ENCODE assay signal across 13 cellular contexts in genomic region chr3:111882799-111883198, GRCh38. TPM values are rescaled to one million over a fixed set of nuclear protein-coding genes. Genes with fewer than 3 reads are reported as not detected.
DNase-seq lines count a peak whose midpoint lies in the region; ATAC-seq, FAIRE-seq and TF ChIP-seq lines count a peak whose summit lies in the region.
"Had no signal": no experiment of that assay in that cellular context is flagged by ENCODE, and none has a peak within 500 bp of the region (broad histone marks: within the 10 kb centered on the region; RNA-seq: fewer than 3 reads in every experiment).

No MANE protein-coding gene starts in this region.

- H3K9me3 ChIP-seq in mucosa of descending colon, result peaks cover 11% of the 10 kb centered on the region

- peak overlapping the region in 1 of 2 donors; percentile 68 for H3K27ac Mint-ChIP-seq in effector memory CD8-positive, alpha-beta T cell
- H3K27ac Mint-ChIP-seq: activated T-helper 1 cell treated with anti-CD3 and anti-CD28 coated beads, Interleukin-12 subunit alpha, Interleukin-12 subunit beta, Interleukin-2, Interleukin-4 antibody, amounts not matched to agents 30 ng/mL and 10 ng/mL and 1 ng/mL, durations not matched to agents 14 hours and 24 hours and 36 hours; H9 had no signal

- no peaks in the 10 kb centered on the region for H3K36me3 ChIP-seq in mucosa of descending colon (ENCODE audit: low read depth)

- no peak for TF ChIP-seq POLR2A in GM12892 (IDR thresholded peaks at IDR 0.05; ENCODE audit: low read depth, low read length)

- no peaks in the 10 kb centered on the region for H3K4me1 ChIP-seq in mucosa of descending colon (ENCODE audit: low read depth)

- H3K4me1 Mint-ChIP-seq in effector memory CD8-positive, alpha-beta T cell (ENCODE audit: low read depth in 2 of 2), result peaks cover 14 to 21% of the 10 kb centered on the region in 2 donors

- intact Hi-C loops in mucosa of descending colon (cut with DNase I, micrococcal nuclease), result no loop called here

- FAIRE-seq in D721Med (lab: Jason Lieb, UNC), result no peak
- FAIRE-seq in GM12892 (lab: Jason Lieb, UNC), result no peak

- no peak overlapping the region for H3K4me3 ChIP-seq in mucosa of descending colon
- H3K4me3 ChIP-seq: smooth muscle cell had no signal

- TF ChIP-seq CTCF in D721Med (IDR thresholded peaks at IDR 0.05; ENCODE audit: insufficient read depth, missing control alignments) (no peak), mucosa of descending colon (IDR thresholded peaks at IDR 0.05) (no peak)

- H3K27me3 Mint-ChIP-seq in effector memory CD8-positive, alpha-beta T cell, result no peaks in the 10 kb centered on the region

- H3K36me3 Mint-ChIP-seq in effector memory CD8-positive, alpha-beta T cell (ENCODE audit: insufficient read depth), result peaks cover 17% of the 10 kb centered on the region

- DNase-seq in effector memory CD8-positive, alpha-beta T cell, result no peak
- no peak for DNase-seq in D721Med (ENCODE audit: insufficient read length, low spot score)
- DNase-seq in inferior parietal cortex (ENCODE audit: extremely low spot score), result no peak
- no peak for DNase-seq in mucosa of descending colon
- no peak for DNase-seq in GM12892 (ENCODE audit: insufficient read length)
- DNase-seq: cerebellar nuclear complex, H9, NCI-H1048 had no signal

- no peaks in the 10 kb centered on the region for H3K9me3 Mint-ChIP-seq in effector memory CD8-positive, alpha-beta T cell
- H3K9me3 Mint-ChIP-seq: activated T-helper 1 cell treated with anti-CD3 and anti-CD28 coated beads, Interleukin-12 subunit alpha, Interleukin-12 subunit beta, Interleukin-2, Interleukin-4 antibody, amounts not matched to agents 30 ng/mL and 10 ng/mL and 1 ng/mL, durations not matched to agents 14 hours and 24 hours and 36 hours had no signal

- H3K4me3 Mint-ChIP-seq in effector memory CD8-positive, alpha-beta T cell, result no peak overlapping the region
- H3K4me3 Mint-ChIP-seq: activated T-helper 1 cell treated with anti-CD3 and anti-CD28 coated beads, Interleukin-12 subunit alpha, Interleukin-12 subunit beta, Interleukin-2, Interleukin-4 antibody, amounts not matched to agents 30 ng/mL and 10 ng/mL and 1 ng/mL, durations not matched to agents 14 hours and 24 hours and 36 hours; H9 had no signal

- ATAC-seq in GM18868 (IDR thresholded peaks at IDR 0.05; ENCODE audit: unreplicated experiment) (peak; percentile 98), GM21619 (IDR thresholded peaks at IDR 0.05; ENCODE audit: unreplicated experiment) (peak; percentile 98), HG03139 (IDR thresholded peaks at IDR 0.05; ENCODE audit: unreplicated experiment) (peak; percentile 100), mucosa of descending colon (no peak)
- ATAC-seq in effector memory CD8-positive, alpha-beta T cell (replicated peaks), result peak; percentile 64

RNA-seq across cellular contexts. Expression of gene PHLDB2, which starts 23.7 kb away (rescaled TPM):
- total RNA-seq in mucosa of descending colon, result 10 to 100 TPM in 2 of 3 donors, 1 to 10 TPM in 1; 9.4 to 90.2 (median 17.7) TPM
- not detected for polyA plus RNA-seq in GM12892 (2012; ENCODE audit: missing spikeins)
